ENCODE assay signal across 20 cellular contexts in genomic region chr17:77503916-77504651, GRCh38.
DNase-seq lines count a peak whose midpoint lies in the region; ATAC-seq, FAIRE-seq and TF ChIP-seq lines count a peak whose summit lies in the region.
"Had no signal": no experiment of that assay in that cellular context is flagged by ENCODE, and none has a peak within 500 bp of the region (broad histone marks: within the 10 kb centered on the region; RNA-seq: fewer than 3 reads in every experiment).

No MANE protein-coding gene starts in this region.

- POLR2A ChIA-PET in RWPE1 (lab: Yijun Ruan, JAX; ENCODE audit: low non-redundant PET), result no interaction called here

- TF ChIP-seq CTCF in RWPE1 (conservative IDR thresholded peaks at IDR 0.05; ENCODE audit: low read depth), result no peak

- H3K9me3 Mint-ChIP-seq in stimulated activated effector memory CD8-positive, alpha-beta T cell treated with anti-CD3 and anti-CD28 coated beads, Interleukin-12 subunit alpha, Interleukin-12 subunit beta, amount 100 ng/mL, for 72 hours, result no peaks in the 10 kb centered on the region
- H3K9me3 Mint-ChIP-seq: CD4-positive, CD25-positive, alpha-beta regulatory T cell had no signal

- ATAC-seq in stimulated activated effector memory CD8-positive, alpha-beta T cell treated with anti-CD3 and anti-CD28 coated beads, Interleukin-12 subunit alpha, Interleukin-12 subunit beta, amount 100 ng/mL, for 72 hours, result no peak
- no peak for ATAC-seq in GM21717 (IDR thresholded peaks at IDR 0.05; ENCODE audit: unreplicated experiment)
- ATAC-seq: HCT116, lower lobe of right lung had no signal

- peak overlapping the region; percentile 25; the same call in 1 of the 2 replicates for H3K27ac ChIP-seq in RWPE1
- H3K27ac ChIP-seq: ascending aorta, lower lobe of right lung, parathyroid adenoma, VCaP had no signal

- DNase-seq in activated effector memory CD4-positive, alpha-beta T cell treated with anti-CD3 and anti-CD28 coated beads, Interleukin-2, amount 50 U/mL, for 16 hours, result peak; percentile 52
- DNase-seq in activated effector memory CD4-positive, alpha-beta T cell treated with Interleukin-2 at 50 U/mL for 16 hours, result no peak
- DNase-seq in RWPE1 (ENCODE audit: low spot score) (no peak), iPS-NIHi11 (ENCODE audit: low spot score) (peak; percentile 69), urothelium cell line (ENCODE audit: low spot score) (no peak), GOT3 (lab: John Stamatoyannopoulos, UW) (no peak)
- DNase-seq in stimulated activated effector memory CD8-positive, alpha-beta T cell treated with anti-CD3 and anti-CD28 coated beads, Interleukin-12 subunit alpha, Interleukin-12 subunit beta, amount 100 ng/mL, for 72 hours (ENCODE audit: low spot score in 2 of 2), result no peak
- DNase-seq: ACHN; CD4-positive, CD25-positive, alpha-beta regulatory T cell; DMS153; effector memory CD4-positive, alpha-beta T cell; lower lobe of right lung; NCI-H1436; NCI-H2171 treated with DMSO at 0.1 percent for 48 hours; Right ventricle myocardium superior had no signal

- H3K36me3 Mint-ChIP-seq in stimulated activated effector memory CD8-positive, alpha-beta T cell treated with anti-CD3 and anti-CD28 coated beads, Interleukin-12 subunit alpha, Interleukin-12 subunit beta, amount 100 ng/mL, for 72 hours, result no peaks in the 10 kb centered on the region

- peak overlapping the region; percentile 90 for H3K27ac Mint-ChIP-seq in stimulated activated effector memory CD8-positive, alpha-beta T cell treated with anti-CD3 and anti-CD28 coated beads, Interleukin-12 subunit alpha, Interleukin-12 subunit beta, amount 100 ng/mL, for 72 hours

- peaks cover 5% of the 10 kb centered on the region for H3K4me1 Mint-ChIP-seq in stimulated activated effector memory CD8-positive, alpha-beta T cell treated with anti-CD3 and anti-CD28 coated beads, Interleukin-12 subunit alpha, Interleukin-12 subunit beta, amount 100 ng/mL, for 72 hours

- FAIRE-seq in urothelium cell line (lab: Jason Lieb, UNC), result no peak

- CTCF ChIA-PET in RWPE1 (lab: Yijun Ruan, JAX), result interaction anchor here (1.3 kb wide), 1 partner anchor 9 kb away, joined by 3 read pairs; no protein-coding TSS in a partner anchor

- no peak overlapping the region for H3K4me3 Mint-ChIP-seq in stimulated activated effector memory CD8-positive, alpha-beta T cell treated with anti-CD3 and anti-CD28 coated beads, Interleukin-12 subunit alpha, Interleukin-12 subunit beta, amount 100 ng/mL, for 72 hours
- H3K4me3 Mint-ChIP-seq: CD4-positive, CD25-positive, alpha-beta regulatory T cell had no signal

Comparison
In these comparisons a context has a peak if more than half of its experiments do, and no peak if none do; other contexts are left out.
1. DNase-seq: peak in activated effector memory CD4-positive, alpha-beta T cell treated with anti-CD3 and anti-CD28 coated beads, Interleukin-2, amount 50 U/mL, for 16 hours (single experiment) and iPS-NIHi11 (single experiment); none in activated effector memory CD4-positive, alpha-beta T cell treated with Interleukin-2 at 50 U/mL for 16 hours (single experiment), RWPE1 (single experiment), stimulated activated effector memory CD8-positive, alpha-beta T cell treated with anti-CD3 and anti-CD28 coated beads, Interleukin-12 subunit alpha, Interleukin-12 subunit beta, amount 100 ng/mL, for 72 hours (0 of 2), urothelium cell line (single experiment) and GOT3 (single experiment).